ENCODE assay signal across 11 cellular contexts in the genomic region with DNA sequence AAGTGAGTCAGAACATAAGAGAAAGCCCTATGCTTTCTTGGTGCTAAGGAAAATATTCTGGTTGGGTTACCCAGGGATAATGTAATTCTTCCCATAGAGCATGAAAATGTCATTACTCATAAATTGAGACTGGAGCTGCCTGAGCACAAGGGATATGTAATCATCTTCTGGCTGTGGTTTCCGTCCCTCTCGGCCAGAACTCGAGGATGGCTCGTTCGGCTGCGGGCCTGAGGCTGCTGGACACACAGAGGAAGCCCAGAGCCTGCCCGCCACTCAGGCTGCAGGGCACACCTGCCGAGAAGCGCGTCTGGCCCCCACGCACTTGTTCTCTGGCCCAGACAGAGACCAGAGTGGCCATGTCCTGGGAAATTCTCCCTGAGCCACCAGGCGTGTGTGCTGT.
DNase-seq lines count a peak whose midpoint lies in the region; ATAC-seq, FAIRE-seq and TF ChIP-seq lines count a peak whose summit lies in the region.
"Had no signal": no experiment of that assay in that cellular context is flagged by ENCODE, and none has a peak within 500 bp of the region (broad histone marks: within the 10 kb centered on the region; RNA-seq: fewer than 3 reads in every experiment).

No MANE protein-coding gene starts in this region.

- dilution Hi-C loops in keratinocyte (cut with MboI; ENCODE audit: extremely low pct_ligation_motif_present, low sequenced_read_pairs), result no loop called here

- H3K9me3 ChIP-seq in keratinocyte (ENCODE audit: control insufficient read depth, low read depth, low read length), result no peaks in the 10 kb centered on the region

- H3K27ac ChIP-seq in keratinocyte (ENCODE audit: control insufficient read depth, insufficient read depth, low read length), result peak overlapping the region; percentile 95

- H3K4me1 ChIP-seq in keratinocyte (ENCODE audit: control insufficient read depth, extremely low read depth, insufficient read depth, low read length), result peaks cover 69% of the 10 kb centered on the region

- DNase-seq in HPDE6-E6E7 (ENCODE audit: extremely low spot score) (peak; percentile 57), bronchial epithelial cell (ENCODE audit: low read depth) (peak; percentile 72), keratinocyte (ENCODE audit: low read depth, low spot score) (no peak), stromal cell of bone marrow (ENCODE audit: low read depth) (peak; percentile 89), GM10248 (ENCODE audit: extremely low spot score) (no peak)
- DNase-seq: activated gamma-delta T cell, KBM-7 had no signal

- H3K79me2 ChIP-seq in keratinocyte (ENCODE audit: control insufficient read depth, insufficient read depth, low read length), result peaks cover 67% of the 10 kb centered on the region

- FAIRE-seq in bronchial epithelial cell (lab: Jason Lieb, UNC), result no peak
- no peak for FAIRE-seq in keratinocyte (lab: Jason Lieb, UNC)

- POLR2A ChIA-PET in GM10248 (lab: Yijun Ruan, JAX), result no interaction called here

- no peak for ATAC-seq in GM19328 (IDR thresholded peaks at IDR 0.05; ENCODE audit: unreplicated experiment)
- ATAC-seq in GM19035 (IDR thresholded peaks at IDR 0.05; ENCODE audit: unreplicated experiment), result no peak
- ATAC-seq in HG03520 (IDR thresholded peaks at IDR 0.05; ENCODE audit: unreplicated experiment), result no peak
- ATAC-seq: HCT116 had no signal

- H2AFZ ChIP-seq in keratinocyte (ENCODE audit: control insufficient read depth, low read length), result no peak overlapping the region

- H3K4me2 ChIP-seq in keratinocyte (ENCODE audit: control insufficient read depth, extremely low read depth, insufficient read depth, low read depth, low read length), result peak overlapping the region; percentile 72

- H3K36me3 ChIP-seq in bronchial epithelial cell (ENCODE audit: control insufficient read depth, insufficient read depth, low read length) (peaks cover under 1% of the 10 kb centered on the region), keratinocyte (ENCODE audit: control insufficient read depth in 2 of 2, extremely low read depth in 1 of 2, insufficient read depth in 2 of 2, low read length in 2 of 2) (peaks cover 2 to 22% of the 10 kb centered on the region in 2 experiments)

- TF ChIP-seq CTCF in bronchial epithelial cell (IDR thresholded peaks at IDR 0.05; ENCODE audit: insufficient read depth, low read length, severe bottlenecking) (no peak), keratinocyte (optimal IDR thresholded peaks at IDR 0.05 in 1 of 3, IDR thresholded peaks at IDR 0.05 in 1 of 3, conservative IDR thresholded peaks at IDR 0.05 in 1 of 3; ENCODE audit: extremely low read depth in 1 of 3, insufficient read depth in 2 of 3, low read length in 3 of 3) (no peak), GM10248 (IDR thresholded peaks at IDR 0.05; ENCODE audit: control extremely low read depth, extremely low read depth, low read depth, missing control alignments) (no peak)

- peaks cover 3% of the 10 kb centered on the region for H3K9me1 ChIP-seq in keratinocyte (ENCODE audit: control insufficient read depth, extremely low read depth, insufficient read depth, low read length)

- no peaks in the 10 kb centered on the region for H3K27me3 ChIP-seq in bronchial epithelial cell (ENCODE audit: control insufficient read depth, insufficient read depth, low read length)
- no peaks in the 10 kb centered on the region for H3K27me3 ChIP-seq in keratinocyte (ENCODE audit: control insufficient read depth, extremely low read depth, insufficient read depth, low read length)

- CTCF ChIA-PET in GM10248 (lab: Yijun Ruan, JAX), result interaction anchor here (1.5 kb wide), 1 partner anchor 21 kb away, joined by 3 read pairs; no protein-coding TSS in a partner anchor

- no peaks in the 10 kb centered on the region for H4K20me1 ChIP-seq in keratinocyte (ENCODE audit: control insufficient read depth, extremely low read depth, insufficient read depth, low read length)

- H3K4me3 ChIP-seq in bronchial epithelial cell (ENCODE audit: low read depth, low read length) (no peak overlapping the region), keratinocyte (ENCODE audit: control insufficient read depth in 2 of 3, extremely low read depth in 1 of 3, insufficient read depth in 2 of 3, low read depth in 1 of 3, low read length in 3 of 3) (no peak overlapping the region)

- peak overlapping the region; percentile 77 for H3K9ac ChIP-seq in keratinocyte (ENCODE audit: control insufficient read depth, extremely low read depth, insufficient read depth, low read length)

Comparison
In these comparisons a context has a peak if more than half of its experiments do, and no peak if none do; other contexts are left out.
1. DNase-seq: peak in HPDE6-E6E7 (single experiment), bronchial epithelial cell (single experiment) and stromal cell of bone marrow (single experiment); none in keratinocyte (single experiment) and GM10248 (single experiment).